ENCODE assay signal across 24 cellular contexts in genomic region chr17:3848229-3848628, GRCh38. TPM values are rescaled to one million over a fixed set of nuclear protein-coding genes. Genes with fewer than 3 reads are reported as not detected.
A peak's percentile ranks its signal among the peaks of the same experiment; 100 is the strongest.
DNase-seq lines count a peak whose midpoint lies in the region; ATAC-seq, FAIRE-seq and TF ChIP-seq lines count a peak whose summit lies in the region.
"Had no signal": no experiment of that assay in that cellular context is flagged by ENCODE, and none has a peak within 500 bp of the region (broad histone marks: within the 10 kb centered on the region; RNA-seq: fewer than 3 reads in every experiment).

No MANE protein-coding gene starts in this region.

- peaks cover 0 to 6% of the 10 kb centered on the region in 2 donors for H3K27me3 Mint-ChIP-seq in T-cell

- no peak for ATAC-seq in right cardiac atrium
- ATAC-seq in K562 = no peak
- no peak for ATAC-seq in T-cell (replicated peaks in 1 of 4)
- ATAC-seq in HG03025 (IDR thresholded peaks at IDR 0.05; ENCODE audit: low FRiP score, unreplicated experiment) = no peak
- ATAC-seq: Panc1, Right ventricle myocardium inferior had no signal

- H3K4me3 Mint-ChIP-seq in T-cell = no peak overlapping the region
- H3K4me3 Mint-ChIP-seq: CD4-positive, alpha-beta memory T cell; HFFc6 had no signal

- no peaks in the 10 kb centered on the region for H3K9me3 Mint-ChIP-seq in T-cell
- H3K9me3 Mint-ChIP-seq: HFFc6 had no signal

- POLR2A ChIA-PET in K562 (lab: Yijun Ruan, JAX) (no interaction called here), OCI-LY7 (lab: Charles Lee) (no interaction called here), T-cell (lab: Charles Lee) (no interaction called here)

- no peaks in the 10 kb centered on the region for H3K9me1 ChIP-seq in K562 (ENCODE audit: control insufficient read depth, insufficient read depth, low read length)

- 77% methylated on average over 8 of the region's 8 CpGs for WGBS in right cardiac atrium
- WGBS in K562 (ENCODE audit: insufficient coverage, low coverage, missing lambda C conversion rate) = 54% methylated on average over 8 of the region's 8 CpGs

- BruUV-seq in K562 (replicated peaks; lab: Mats Ljungman, UMichigan) (no TSS peak), OCI-LY7 (replicated peaks; lab: Mats Ljungman, UMichigan) (no TSS peak)

- peak in 2 of 3 donors; percentile 10 to 34 for DNase-seq in right cardiac atrium
- no peak for DNase-seq in cardiac septum (ENCODE audit: low spot score)
- peak; percentile 51 for DNase-seq in M059J (ENCODE audit: low read depth)
- DNase-seq in K562 (ENCODE audit: extremely low read depth in 1 of 4, low spot score in 3 of 4) = no peak
- DNase-seq in DMS 273 treated with DMSO at 0.1 percent for 48 hours (lab: John Stamatoyannopoulos, UW) = no peak
- DNase-seq in OCI-LY7 (ENCODE audit: low spot score) = no peak
- DNase-seq in T-cell = no peak
- DNase-seq: ACHN; Calu3; CD4-positive, alpha-beta memory T cell; DMS79 treated with DMSO at 0.1 percent for 48 hours; GF-D8; HFFc6; NCI-H1048; NCI-H146; NCI-H2081; NCI-H510A treated with DMSO at 0.1 percent for 48 hours; NCI-H82 had no signal

- intact Hi-C loops in right cardiac atrium (cut with DNase I) (no loop called here), cardiac septum (cut with DNase I) (loop anchor here (5.0 kb wide), 1 partner anchor 111 kb away; no protein-coding TSS in a partner anchor), K562 (cut with micrococcal nuclease) (loop anchor here (10.0 kb wide), 3 partner anchors 57 to 227 kb away; no protein-coding TSS in a partner anchor), OCI-LY7 (cut with micrococcal nuclease; ENCODE audit: unreplicated experiment) (loop anchor here (5.0 kb wide), 1 partner anchor 64 kb away; no protein-coding TSS in a partner anchor)

- peaks cover 28% of the 10 kb centered on the region for H3K79me2 ChIP-seq in K562 (ENCODE audit: control insufficient read depth, insufficient read depth, low read length)
- peaks cover 25% of the 10 kb centered on the region; the same call in 1 of the 2 replicates for H3K79me2 ChIP-seq in OCI-LY7 (ENCODE audit: insufficient read depth, low read depth, low read length)

- peaks cover 3% of the 10 kb centered on the region for H3K36me3 Mint-ChIP-seq in T-cell

- CTCF ChIA-PET in K562 (lab: Yijun Ruan, JAX; ENCODE audit: low intra/inter-chr PET ratio) = no interaction called here
- CTCF ChIA-PET in OCI-LY7 (lab: Charles Lee; ENCODE audit: unreplicated experiment) = no interaction called here
- CTCF ChIA-PET in T-cell (lab: Charles Lee) = no interaction called here

- no peak overlapping the region for H3K27ac Mint-ChIP-seq in T-cell
- H3K27ac Mint-ChIP-seq: CD4-positive, alpha-beta memory T cell; HFFc6 had no signal

- H3K36me3 ChIP-seq in K562 (ENCODE audit: control insufficient read depth, insufficient read depth, low read length) (peaks cover 15% of the 10 kb centered on the region; the same call in 2 of the 3 replicates), OCI-LY7 (ENCODE audit: insufficient read depth, low read length) (peaks cover 9% of the 10 kb centered on the region; the same call in 1 of the 2 replicates)

- H3K27ac ChIP-seq in right cardiac atrium (ENCODE audit: low read length) (no peak overlapping the region), K562 (ENCODE audit: extremely low read depth, low read depth, low read length) (no peak overlapping the region), OCI-LY7 (ENCODE audit: low read depth, low read length, poor library complexity, severe bottlenecking) (no peak overlapping the region)

- in situ Hi-C loops in K562 (cut with MboI) = no loop called here

- H3K9ac ChIP-seq in K562 (ENCODE audit: insufficient read depth in 1 of 2, low read depth in 2 of 2, low read length in 2 of 2) = no peak overlapping the region

- no peak for FAIRE-seq in K562 (lab: Jason Lieb, UNC)
- FAIRE-seq: GM12891, GM18507, H54 had no signal

- no peak for TF ChIP-seq RAD21 in K562 (CRISPR knock-in tag; conservative IDR thresholded peaks at IDR 0.05 in 1 of 2, IDR thresholded peaks at IDR 0.05 in 1 of 2)

- H3K4me3 ChIP-seq in right cardiac atrium (ENCODE audit: low read length) (no peak overlapping the region), K562 (no peak overlapping the region), OCI-LY7 (ENCODE audit: low read depth, low read length, poor library complexity, severe bottlenecking) (no peak overlapping the region)

- TF ChIP-seq POLR2A in K562 (conservative IDR thresholded peaks at IDR 0.05) = no peak

- TF ChIP-seq CTCF in K562 (IDR thresholded peaks at IDR 0.05 in 2 of 3, conservative IDR thresholded peaks at IDR 0.05 in 1 of 3; ENCODE audit: insufficient read depth in 2 of 3, low read depth in 1 of 3, low read length in 3 of 3) (no peak), OCI-LY7 (conservative IDR thresholded peaks at IDR 0.05; ENCODE audit: low read length) (no peak)

- H2AFZ ChIP-seq in K562 (ENCODE audit: low read depth, low read length) (0 out of 2 replicates have a peak overlapping the region, but pooled peaks have one; percentile 16), OCI-LY7 (ENCODE audit: low read length) (no peak overlapping the region)

- no peaks in the 10 kb centered on the region for H3K4me1 ChIP-seq in right cardiac atrium (ENCODE audit: control insufficient read depth, insufficient read depth, low read length)
- H3K4me1 ChIP-seq in K562 (replicated peaks in 1 of 2; ENCODE audit: control insufficient read depth in 2 of 2, insufficient read depth in 2 of 2, low read length in 2 of 2) = peaks cover 2 to 13% of the 10 kb centered on the region in 2 experiments; a peak in 4 of 5 replicates
- peaks cover 14% of the 10 kb centered on the region for H3K4me1 ChIP-seq in OCI-LY7 (ENCODE audit: insufficient read depth, low read length, poor library complexity, severe bottlenecking)

- H3K27me3 ChIP-seq in right cardiac atrium (ENCODE audit: control insufficient read depth, insufficient read depth) = no peaks in the 10 kb centered on the region
- H3K27me3 ChIP-seq in K562 (ENCODE audit: control insufficient read depth in 2 of 2, insufficient read depth in 2 of 2, low read length in 2 of 2) = peaks cover 2 to 5% of the 10 kb centered on the region in 2 experiments; a peak in 2 of 5 replicates

- H3K9me2 ChIP-seq in OCI-LY7 (ENCODE audit: insufficient read depth, low read length) = no peaks in the 10 kb centered on the region

- H3K4me2 ChIP-seq in K562 (ENCODE audit: insufficient read depth, low read length) (no peak overlapping the region), OCI-LY7 (ENCODE audit: low read length) (no peak overlapping the region)

- H3K9me3 ChIP-seq in right cardiac atrium (ENCODE audit: control insufficient read depth, low read length) (no peaks in the 10 kb centered on the region), K562 (replicated peaks; ENCODE audit: control insufficient read depth, insufficient read depth, low read depth, low read length) (no peaks in the 10 kb centered on the region), OCI-LY7 (ENCODE audit: low read length) (no peaks in the 10 kb centered on the region)

- no peak for TF ChIP-seq EP300 in K562 (IDR thresholded peaks at IDR 0.05; ENCODE audit: low read length)

- peaks cover 20 to 24% (median 23%) of the 10 kb centered on the region in 3 donors for H3K4me1 Mint-ChIP-seq in T-cell

- H4K20me1 ChIP-seq in K562 (replicated peaks; ENCODE audit: control insufficient read depth, insufficient read depth, low read length) = no peaks in the 10 kb centered on the region
- no peaks in the 10 kb centered on the region for H4K20me1 ChIP-seq in OCI-LY7 (ENCODE audit: insufficient read depth, low read length)

RNA-seq across cellular contexts. Expression of gene NCBP3, which starts 2.2 kb away (rescaled TPM):
- total RNA-seq in right cardiac atrium (10 to 100 TPM; 24.7 to 33.5 (median 27.1) TPM), cardiac septum (32.8 TPM), K562 (2014; rRNA removed) (11.9 and 13.0 TPM in 2 replicates), K562 (2014; rRNA removed; fragmentation: Illumina TruSeq; extraction: Trizol) (20.8 and 21.4 TPM in 2 replicates), K562 (2015; rRNA removed; fragmentation: Illumina TruSeq; extraction: Trizol) (15.0 and 17.9 TPM in 2 replicates), K562 (2021) (20.5 and 23.7 TPM in 2 replicates), OCI-LY7 (2022) (45.7 and 47.8 TPM in 2 replicates), T-cell (10 to 100 TPM; 35.6 to 55.5 (median 46.7) TPM)
- polyA plus RNA-seq in right cardiac atrium (13.9 TPM), K562 (2011; rRNA removed) (16.7 and 22.0 TPM in 2 replicates), K562 (2014; fragmentation: Illumina TruSeq; extraction: Trizol) (16.6 and 23.0 TPM in 2 replicates), K562 (2014; fragmentation: Nextera tagmentation; extraction: Ambion mirVana) (1 to 10 TPM; 3.1 to 5.8 TPM), K562 (2014; rRNA removed) (25.5 and 26.9 TPM in 2 replicates)
- 13.4 and 24.8 TPM in 2 replicates for total RNA-seq in M059J (2014; rRNA removed; shearing (Covaris generic))
- total RNA-seq in K562 (2011; cell fraction: chromatin; rRNA removed; ENCODE audit: low replicate concordance) = 47.1 and 120 TPM in 2 replicates
- total RNA-seq in K562 (2011; cell fraction: nucleolus; rRNA removed) = 24.3 and 29.0 TPM in 2 replicates
- 71.9 and 106 TPM in 2 replicates for total RNA-seq in K562 (2011; cell fraction: nucleoplasm; rRNA removed)
- polyA plus RNA-seq in K562 (2011; cell fraction: cytosol; rRNA removed) = 4.4 and 8.3 TPM in 2 replicates
- 35.6 and 38.6 TPM in 2 replicates for polyA plus RNA-seq in K562 (2011; cell fraction: nucleus; rRNA removed)
- polyA plus RNA-seq in K562 (2012) = 15.5 and 16.0 TPM in 2 replicates
- polyA minus RNA-seq in K562 (2011; rRNA and poly(A)+ RNA removed) = 19.6 and 25.8 TPM in 2 replicates
- polyA minus RNA-seq in K562 (2011; cell fraction: cytosol; rRNA and poly(A)+ RNA removed) = 5.0 and 8.9 TPM in 2 replicates
- 11.3 and 17.9 TPM in 2 replicates for polyA minus RNA-seq in K562 (2011; cell fraction: nucleus; rRNA and poly(A)+ RNA removed)
- 24.5 and 56.5 TPM in 2 replicates for total RNA-seq in OCI-LY7 (2014; rRNA removed; shearing (Covaris generic))

RNA-seq across cellular contexts. Expression of gene CAMKK1, which starts 44.6 kb away (rescaled TPM):
- total RNA-seq in right cardiac atrium = 1 to 10 TPM; 4.2 to 6.7 (median 6.0) TPM
- 4.5 TPM for polyA plus RNA-seq in right cardiac atrium
- 5.2 TPM for total RNA-seq in cardiac septum
- 1.7 and 1.8 TPM in 2 replicates for total RNA-seq in M059J (2014; rRNA removed; shearing (Covaris generic))
- 11.8 and 29.1 TPM in 2 replicates for total RNA-seq in K562 (2011; cell fraction: chromatin; rRNA removed; ENCODE audit: low replicate concordance)
- 17.0 TPM in 2 replicates for total RNA-seq in K562 (2011; cell fraction: nucleolus; rRNA removed)
- 12.7 and 13.1 TPM in 2 replicates for total RNA-seq in K562 (2011; cell fraction: nucleoplasm; rRNA removed)
- total RNA-seq in K562 (2014; rRNA removed) = 4.9 and 6.2 TPM in 2 replicates
- total RNA-seq in K562 (2014; rRNA removed; fragmentation: Illumina TruSeq; extraction: Trizol) = 1.7 and 2.2 TPM in 2 replicates
- total RNA-seq in K562 (2015; rRNA removed; fragmentation: Illumina TruSeq; extraction: Trizol) = 4.4 and 4.5 TPM in 2 replicates
- 6.7 and 7.5 TPM in 2 replicates for total RNA-seq in K562 (2021)
- 5.7 and 6.5 TPM in 2 replicates for polyA plus RNA-seq in K562 (2011; rRNA removed)
- polyA plus RNA-seq in K562 (2011; cell fraction: cytosol; rRNA removed) = 5.0 and 7.4 TPM in 2 replicates
- polyA plus RNA-seq in K562 (2011; cell fraction: nucleus; rRNA removed) = 17.5 and 25.4 TPM in 2 replicates
- polyA plus RNA-seq in K562 (2012) = 4.1 and 4.9 TPM in 2 replicates
- polyA plus RNA-seq in K562 (2014; fragmentation: Illumina TruSeq; extraction: Trizol) = 5.1 and 6.5 TPM in 2 replicates
- polyA plus RNA-seq in K562 (2014; fragmentation: Nextera tagmentation; extraction: Ambion mirVana) = under 1 TPM; 0.34 to 0.59 TPM
- 6.1 and 7.4 TPM in 2 replicates for polyA plus RNA-seq in K562 (2014; rRNA removed)
- polyA minus RNA-seq in K562 (2011; rRNA and poly(A)+ RNA removed) = 3.5 and 4.8 TPM in 2 replicates
- 3.2 and 4.5 TPM in 2 replicates for polyA minus RNA-seq in K562 (2011; cell fraction: cytosol; rRNA and poly(A)+ RNA removed)
- 7.5 and 8.2 TPM in 2 replicates for polyA minus RNA-seq in K562 (2011; cell fraction: nucleus; rRNA and poly(A)+ RNA removed)
- total RNA-seq in OCI-LY7 (2014; rRNA removed; shearing (Covaris generic)) = 2.6 and 2.7 TPM in 2 replicates
- 2.7 and 3.5 TPM in 2 replicates for total RNA-seq in OCI-LY7 (2022)
- total RNA-seq in T-cell = 10 to 100 TPM in 1 of 5 donors, 1 to 10 TPM in 4; 5.3 to 11.0 (median 6.0) TPM

RNA-seq across cellular contexts. Expression of gene ITGAE, which starts 47.2 kb away (rescaled TPM):
- total RNA-seq in right cardiac atrium = 10 to 100 TPM; 21.9 to 25.7 (median 23.1) TPM
- 39.4 TPM for polyA plus RNA-seq in right cardiac atrium
- total RNA-seq in cardiac septum = 20.3 TPM
- total RNA-seq in M059J (2014; rRNA removed; shearing (Covaris generic)) = 38.2 and 38.7 TPM in 2 replicates
- 17.8 and 20.9 TPM in 2 replicates for total RNA-seq in K562 (2011; cell fraction: chromatin; rRNA removed; ENCODE audit: low replicate concordance)
- total RNA-seq in K562 (2011; cell fraction: nucleolus; rRNA removed) = 14.1 and 16.8 TPM in 2 replicates
- 18.1 and 21.6 TPM in 2 replicates for total RNA-seq in K562 (2011; cell fraction: nucleoplasm; rRNA removed)
- total RNA-seq in K562 (2014; rRNA removed) = 14.8 and 24.2 TPM in 2 replicates
- total RNA-seq in K562 (2014; rRNA removed; fragmentation: Illumina TruSeq; extraction: Trizol) = 19.8 and 20.1 TPM in 2 replicates
- 23.0 and 27.0 TPM in 2 replicates for total RNA-seq in K562 (2015; rRNA removed; fragmentation: Illumina TruSeq; extraction: Trizol)
- 17.0 and 18.5 TPM in 2 replicates for total RNA-seq in K562 (2021)
- polyA plus RNA-seq in K562 (2011; rRNA removed) = 45.3 and 49.9 TPM in 2 replicates
- 18.5 and 26.8 TPM in 2 replicates for polyA plus RNA-seq in K562 (2011; cell fraction: cytosol; rRNA removed)
- polyA plus RNA-seq in K562 (2011; cell fraction: nucleus; rRNA removed) = 19.2 and 31.3 TPM in 2 replicates
- 18.3 and 39.8 TPM in 2 replicates for polyA plus RNA-seq in K562 (2012)
- polyA plus RNA-seq in K562 (2014; fragmentation: Illumina TruSeq; extraction: Trizol) = 18.2 and 19.3 TPM in 2 replicates
- polyA plus RNA-seq in K562 (2014; fragmentation: Nextera tagmentation; extraction: Ambion mirVana) = 100 to 1,000 TPM; 151 to 160 TPM
- 27.6 and 33.3 TPM in 2 replicates for polyA plus RNA-seq in K562 (2014; rRNA removed)
- polyA minus RNA-seq in K562 (2011; rRNA and poly(A)+ RNA removed) = 6.7 and 9.9 TPM in 2 replicates
- 3.2 and 4.3 TPM in 2 replicates for polyA minus RNA-seq in K562 (2011; cell fraction: cytosol; rRNA and poly(A)+ RNA removed)
- polyA minus RNA-seq in K562 (2011; cell fraction: nucleus; rRNA and poly(A)+ RNA removed) = 5.3 and 7.1 TPM in 2 replicates
- 57.3 and 61.2 TPM in 2 replicates for total RNA-seq in OCI-LY7 (2014; rRNA removed; shearing (Covaris generic))
- 51.2 and 52.2 TPM in 2 replicates for total RNA-seq in OCI-LY7 (2022)
- 10 to 100 TPM; 13.0 to 40.0 (median 25.2) TPM for total RNA-seq in T-cell

Comparison
In these comparisons a context has a peak if more than half of its experiments do, and no peak if none do; other contexts are left out.
1. DNase-seq: peak in right cardiac atrium (2 of 3) and M059J (single experiment); none in cardiac septum (single experiment), K562 (0 of 4), DMS 273 treated with DMSO at 0.1 percent for 48 hours (single experiment), OCI-LY7 (single experiment) and T-cell (0 of 34).
2. intact Hi-C loops: an anchor here in cardiac septum (5.0 kb wide), K562 (10.0 kb wide) and OCI-LY7 (5.0 kb wide); none called in right cardiac atrium.